Comparison of ENCODE assay signal across 12 cellular contexts in the genomic region with DNA sequence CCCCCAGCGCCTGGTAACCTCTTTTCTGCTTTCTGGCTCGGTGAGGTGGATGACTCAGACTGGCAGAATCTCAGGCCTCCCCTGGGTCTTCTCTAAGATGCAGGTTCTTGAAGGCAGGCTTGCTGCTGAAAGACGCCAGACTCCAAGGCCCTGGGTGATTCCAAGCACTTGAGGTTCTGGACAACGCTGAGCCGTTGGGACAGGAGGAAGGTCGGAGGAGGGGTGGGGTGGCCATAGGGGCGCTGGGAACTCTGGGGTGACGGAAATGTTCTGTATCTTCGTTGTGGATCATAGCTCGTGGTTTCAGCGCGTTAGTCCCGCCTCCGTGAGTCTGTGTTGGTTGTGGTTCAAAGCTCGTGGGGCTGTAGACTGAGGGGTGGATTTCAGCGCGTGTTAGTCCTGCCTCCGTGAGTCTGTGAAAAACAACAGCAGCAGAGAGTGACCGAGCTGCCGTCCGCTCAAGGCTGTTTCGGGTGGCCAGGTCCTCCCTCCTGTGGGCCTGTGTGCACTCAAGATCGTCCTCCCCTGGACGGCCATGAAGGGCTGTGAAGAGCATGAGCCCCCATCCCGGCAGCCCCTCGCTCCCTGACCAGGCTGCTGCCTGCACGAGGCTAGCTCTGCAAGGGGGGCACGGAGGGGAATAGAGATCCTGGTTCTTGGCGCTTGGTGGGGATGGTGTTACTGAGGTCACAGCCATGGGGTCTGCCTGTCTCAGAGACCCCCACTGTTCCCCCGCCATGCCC.
DNase-seq lines count a peak whose midpoint lies in the region; ATAC-seq and TF ChIP-seq lines count a peak whose summit lies in the region.
"Had no signal": no experiment of that assay in that cellular context is flagged by ENCODE, and none has a peak within 500 bp of the region (broad histone marks: within the 10 kb centered on the region; RNA-seq: fewer than 3 reads in every experiment).

No MANE protein-coding gene starts in this region.

- DNase-seq in AG08395 (ENCODE audit: low spot score) (peak; percentile 34), RWPE1 (ENCODE audit: low spot score) (no peak), SIG-M5 (lab: John Stamatoyannopoulos, UW) (no peak), GM19240 (ENCODE audit: insufficient read length, low spot score) (no peak)
- DNase-seq in activated effector memory CD4-positive, alpha-beta T cell treated with Interleukin-2 at 50 U/mL for 16 hours, result peak; percentile 41
- DNase-seq: aorta, NCI-H2081, uterus had no signal

- TF ChIP-seq CTCF in RWPE1 (conservative IDR thresholded peaks at IDR 0.05; ENCODE audit: low read depth), result no peak

- H3K36me3 ChIP-seq in muscle layer of colon (ENCODE audit: insufficient read depth, low read length), result no peaks in the 10 kb centered on the region
- H3K36me3 ChIP-seq: uterus had no signal

- peaks cover 2% of the 10 kb centered on the region for H3K9me3 ChIP-seq in muscle layer of colon (ENCODE audit: low read length)
- H3K9me3 ChIP-seq: uterus had no signal

- no peak overlapping the region for H3K9ac ChIP-seq in muscle layer of colon (ENCODE audit: low read length)

- H3K4me3 ChIP-seq in muscle layer of colon (ENCODE audit: low read depth in 1 of 2, low read length in 2 of 2), result peak overlapping the region in 1 of 2 donors; percentile 18
- H3K4me3 ChIP-seq: SK-N-MC, uterus had no signal

- peaks cover 67% of the 10 kb centered on the region for H3K4me1 ChIP-seq in muscle layer of colon (ENCODE audit: insufficient read depth, low read length)
- H3K4me1 ChIP-seq: uterus had no signal

- CTCF ChIA-PET in RWPE1 (lab: Yijun Ruan, JAX), result interaction anchor here (0.6 to 2.0 kb wide), 5 partner anchors 9 to 257 kb away, joined by 3 to 6 read pairs (median 3); no protein-coding TSS in a partner anchor

- ATAC-seq in GM21786 (IDR thresholded peaks at IDR 0.05; ENCODE audit: unreplicated experiment) (no peak), HG02678 (IDR thresholded peaks at IDR 0.05; ENCODE audit: unreplicated experiment) (no peak)

- peak overlapping the region; percentile 30 for H3K27ac ChIP-seq in RWPE1
- H3K27ac ChIP-seq in muscle layer of colon (ENCODE audit: low read depth, low read length), result peak overlapping the region; percentile 92
- H3K27ac ChIP-seq: SK-N-MC, uterus had no signal

- H3K27me3 ChIP-seq in muscle layer of colon (ENCODE audit: control insufficient read depth in 1 of 2, insufficient read depth in 2 of 2, low read length in 2 of 2), result no peaks in the 10 kb centered on the region
- H3K27me3 ChIP-seq: uterus had no signal

- POLR2A ChIA-PET in RWPE1 (lab: Yijun Ruan, JAX; ENCODE audit: low non-redundant PET), result interaction anchor here (0.6 kb wide), 1 partner anchor 78 kb away, joined by 4 read pairs; no protein-coding TSS in a partner anchor

Comparison
In these comparisons a context has a peak if more than half of its experiments do, and no peak if none do; other contexts are left out.
1. DNase-seq: peak in AG08395 (single experiment) and activated effector memory CD4-positive, alpha-beta T cell treated with Interleukin-2 at 50 U/mL for 16 hours (single experiment); none in RWPE1 (single experiment), SIG-M5 (single experiment) and GM19240 (single experiment).